ENCODE assay signal across 1 cellular context in the genomic region with DNA sequence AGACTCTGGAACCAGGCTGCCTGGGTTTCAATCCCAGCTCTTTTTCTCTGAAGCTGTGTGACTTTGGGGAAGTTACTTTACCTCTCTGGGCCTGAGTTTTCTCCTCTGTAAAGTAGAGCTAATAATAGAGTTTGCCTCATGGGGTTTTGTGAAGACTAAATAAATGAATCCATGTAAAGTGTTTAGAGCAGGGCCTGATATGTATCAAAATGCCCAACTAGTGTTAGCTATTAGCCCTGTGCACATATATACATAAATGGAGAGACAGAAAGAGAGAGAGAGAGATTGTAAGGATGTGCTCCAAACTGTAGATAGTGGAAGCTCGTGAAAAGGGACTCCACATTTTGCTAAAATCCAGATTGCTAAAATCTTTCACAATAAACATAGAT.
TF ChIP-seq lines count a peak whose summit lies in the region.

No MANE protein-coding gene starts in this region.

TF ChIP-seq in H1, 55 proteins besides CTCF, POLR2A, EP300 and RAD21:
- TF ChIP-seq CREB1 (IDR thresholded peaks at IDR 0.05) (no peak), GTF2F1 (IDR thresholded peaks at IDR 0.05; ENCODE audit: borderline replicate concordance, low read depth, low read length) (no peak), KDM1A (IDR thresholded peaks at IDR 0.05; ENCODE audit: borderline replicate concordance, low read length) (0 out of 2 replicates have a peak, but pooled peaks have one; percentile 48), SUZ12 (IDR thresholded peaks at IDR 0.05; ENCODE audit: low read length) (no peak), POLR2AphosphoS5 (IDR thresholded peaks at IDR 0.05; ENCODE audit: low read depth, low read length) (no peak)
- TF ChIP-seq, protein P1, sequence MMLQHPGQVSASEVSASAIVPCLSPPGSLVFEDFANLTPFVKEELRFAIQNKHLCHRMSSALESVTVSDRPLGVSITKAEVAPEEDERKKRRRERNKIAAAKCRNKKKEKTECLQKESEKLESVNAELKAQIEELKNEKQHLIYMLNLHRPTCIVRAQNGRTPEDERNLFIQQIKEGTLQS (IDR thresholded peaks at IDR 0.05; ENCODE audit: insufficient read depth, low read depth, low read length): no peak
